12 cellular contexts compared by ENCODE assay signal in genomic region chr5:52839285-52839684, GRCh38.
"Had no signal": no experiment of that assay in that cellular context is flagged by ENCODE, and none has a peak within 500 bp of the region (broad histone marks: within the 10 kb centered on the region; RNA-seq: fewer than 3 reads in every experiment).

No MANE protein-coding gene starts in this region.

- H3K9me3 ChIP-seq: esophagus squamous epithelium, upper lobe of left lung had no signal

- DNase-seq: activated CD4-positive, CD25-positive, alpha-beta regulatory T cell treated with anti-CD3 and anti-CD28 coated beads, Interleukin-2, amount 50 U/mL, for 72 hours; activated naive CD8-positive, alpha-beta T cell treated with anti-CD3 and anti-CD28 coated beads for 36 hours; amygdala; central memory CD4-positive, alpha-beta T cell; cortex of kidney; effector CD4-positive, alpha-beta T cell; esophagus squamous epithelium; stimulated activated CD4-positive, alpha-beta T cell treated with anti-CD3 and anti-CD28 coated beads, Interleukin-15, amount 100 ng/mL, for 24 hours; stimulated activated CD4-positive, alpha-beta T cell treated with anti-CD3 and anti-CD28 coated beads, Interleukin-4, amount 100 ng/mL, for 1 hour; stimulated activated naive CD4-positive, alpha-beta T cell; T-cell; upper lobe of left lung had no signal

- H3K27me3 ChIP-seq: esophagus squamous epithelium, upper lobe of left lung had no signal

- H3K36me3 ChIP-seq: esophagus squamous epithelium, upper lobe of left lung had no signal

- H3K4me3 ChIP-seq: upper lobe of left lung had no signal

- ATAC-seq: T-cell had no signal
